In the genomic region with DNA sequence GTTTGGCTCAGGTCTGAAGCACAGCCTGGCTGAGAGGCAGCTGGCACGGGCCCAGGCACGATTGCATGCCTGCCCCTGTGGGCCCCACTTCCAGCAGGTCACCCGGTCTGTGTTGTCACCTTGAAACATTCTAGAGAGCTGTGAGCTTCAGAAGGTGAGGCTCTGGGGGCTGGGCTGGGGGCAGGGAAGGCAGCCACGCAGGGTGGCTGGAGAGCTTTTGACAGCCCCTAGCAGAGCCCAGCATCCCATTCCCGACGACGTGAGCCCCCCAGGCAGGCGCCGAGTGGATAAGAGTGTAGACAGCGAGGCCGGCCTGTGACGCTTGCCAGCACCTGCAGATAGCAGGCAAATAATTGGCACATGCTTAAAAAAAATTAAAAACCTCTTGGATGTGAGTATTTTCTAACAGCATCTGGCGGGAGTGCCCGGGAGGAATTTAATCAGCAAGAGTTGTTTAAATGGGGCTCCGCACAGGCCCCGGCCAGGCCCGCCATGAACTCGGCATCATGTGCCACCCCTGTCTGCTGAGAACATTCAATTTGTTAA, we compare ENCODE assay signal across 18 cellular contexts.
A peak's percentile ranks its signal among the peaks of the same experiment; 100 is the strongest.
DNase-seq lines count a peak whose midpoint lies in the region; ATAC-seq and TF ChIP-seq lines count a peak whose summit lies in the region.
"Had no signal": no experiment of that assay in that cellular context is flagged by ENCODE, and none has a peak within 500 bp of the region (broad histone marks: within the 10 kb centered on the region; RNA-seq: fewer than 3 reads in every experiment).

No MANE protein-coding gene starts in this region.

- TF ChIP-seq CTCF in IMR-90 (conservative IDR thresholded peaks at IDR 0.05; ENCODE audit: low read depth, low read length) (no peak), omental fat pad (IDR thresholded peaks at IDR 0.05) (no peak)

- in situ Hi-C loops in IMR-90 (cut with MboI; ENCODE audit: low sequenced_read_pairs), result no loop called here

- no peak overlapping the region for H2BK120ac ChIP-seq in IMR-90 (ENCODE audit: low read depth, low read length)

- DNase-seq in IMR-90, result no peak
- peak; percentile 80 for DNase-seq in NCI-H2171 (lab: John Stamatoyannopoulos, UW)
- peak; percentile 77 for DNase-seq in left cardiac atrium
- DNase-seq in omental fat pad (ENCODE audit: low spot score), result no peak
- no peak for DNase-seq in HT-29 (ENCODE audit: low spot score)
- DNase-seq in posterior vena cava (ENCODE audit: low spot score), result no peak
- DNase-seq: activated CD4-positive, alpha-beta T cell treated with anti-CD3 and anti-CD28 coated beads, Interleukin-2, amount 50 U/mL, for 4 hours; amniotic stem cell; CD8-positive, alpha-beta T cell; foreskin fibroblast; mucosa of descending colon; NCI-H774; SJCRH30; stimulated activated CD4-positive, alpha-beta T cell treated with anti-CD3 and anti-CD28 coated beads, Interleukin-4, amount 100 ng/mL, for 1 hour; T-helper 17 cell; WERI-Rb-1 had no signal

- H3K9me1 ChIP-seq in IMR-90 (ENCODE audit: insufficient read depth, low read length), result no peaks in the 10 kb centered on the region

- no peak overlapping the region for H3K4ac ChIP-seq in IMR-90 (ENCODE audit: low read depth, low read length)

- no peak overlapping the region for H3K23ac ChIP-seq in IMR-90 (ENCODE audit: low read depth, low read length)

- no peak overlapping the region for H3K27ac ChIP-seq in IMR-90 (ENCODE audit: insufficient read depth, low read length)
- H3K27ac ChIP-seq: SJCRH30, WERI-Rb-1 had no signal

- peak overlapping the region; percentile 26 for H2AK9ac ChIP-seq in IMR-90 (replicated peaks; ENCODE audit: low read depth, low read length, poor library complexity)

- no peaks in the 10 kb centered on the region for H3K9me3 ChIP-seq in IMR-90 (ENCODE audit: control insufficient read depth, insufficient read depth, low read length)
- H3K9me3 ChIP-seq: HAP-1, mucosa of descending colon had no signal

- no peak overlapping the region for H3K4me3 ChIP-seq in IMR-90 (ENCODE audit: insufficient read depth, low read depth, low read length)
- H3K4me3 ChIP-seq: HAP-1, mucosa of descending colon, SJCRH30 had no signal

- H4K91ac ChIP-seq in IMR-90 (ENCODE audit: insufficient read depth, low read depth, low read length), result no peak overlapping the region

- CTCF ChIA-PET in IMR-90 (lab: Yijun Ruan, JAX), result no interaction called here

- H4K5ac ChIP-seq in IMR-90 (ENCODE audit: low read depth, low read length), result no peak overlapping the region

- H3K18ac ChIP-seq in IMR-90 (ENCODE audit: low read depth, low read length), result no peak overlapping the region

- no peak overlapping the region for H3K14ac ChIP-seq in IMR-90 (replicated peaks; ENCODE audit: low read depth, low read length)

- BruUV-seq in IMR-90 (replicated peaks; lab: Mats Ljungman, UMichigan), result no TSS peak

- H4K8ac ChIP-seq in IMR-90 (ENCODE audit: low read depth in 2 of 2, low read length in 2 of 2), result no peak overlapping the region

- H2BK15ac ChIP-seq in IMR-90 (ENCODE audit: low read depth, low read length), result no peak overlapping the region

- dilution Hi-C loops in IMR-90 (cut with HindIII; ENCODE audit: low sequenced_read_pairs, unreplicated experiment), result no loop called here

- H3K27me3 ChIP-seq in IMR-90 (ENCODE audit: control insufficient read depth, insufficient read depth, low read length), result peaks cover 1% of the 10 kb centered on the region; the same call in 1 of the 2 replicates

- H4K20me1 ChIP-seq in IMR-90 (ENCODE audit: insufficient read depth, low read length), result no peaks in the 10 kb centered on the region

- H3K36me3 ChIP-seq in IMR-90 (ENCODE audit: control insufficient read depth, insufficient read depth, low read length), result no peaks in the 10 kb centered on the region
- H3K36me3 ChIP-seq: HAP-1, SJCRH30, WERI-Rb-1 had no signal

- POLR2A ChIA-PET in IMR-90 (lab: Charles Lee; ENCODE audit: unreplicated experiment), result no interaction called here

- peak overlapping the region; percentile 35 for H2AFZ ChIP-seq in IMR-90 (replicated peaks; ENCODE audit: low read length, poor library complexity)

- TF ChIP-seq RAD21 in IMR-90 (IDR thresholded peaks at IDR 0.05; ENCODE audit: low read length), result no peak

- ATAC-seq in IMR-90 (ENCODE audit: low read depth) (no peak), left cardiac atrium (peak; percentile 85 to 89), omental fat pad (ENCODE audit: low FRiP score) (peak; percentile 35), GM19463 (IDR thresholded peaks at IDR 0.05; ENCODE audit: unreplicated experiment) (no peak)
- ATAC-seq: CD8-positive, alpha-beta T cell; mucosa of descending colon; T-helper 17 cell had no signal

- TF ChIP-seq POLR2A in IMR-90 (IDR thresholded peaks at IDR 0.05; ENCODE audit: low read depth, low read length), result no peak

- H3K79me1 ChIP-seq in IMR-90 (ENCODE audit: low read depth in 1 of 2, low read length in 2 of 2), result no peaks in the 10 kb centered on the region

- no peak overlapping the region for H3K56ac ChIP-seq in IMR-90 (ENCODE audit: extremely low read depth, insufficient read depth, low read length)

- H3K4me1 ChIP-seq in IMR-90 (ENCODE audit: control insufficient read depth, insufficient read depth, low read length), result no peaks in the 10 kb centered on the region
- H3K4me1 ChIP-seq: HAP-1, SJCRH30 had no signal

- WGBS in IMR-90 (ENCODE audit: extremely low coverage in 2 of 2, insufficient read length in 1 of 2), 2 experiments, result 9% methylated on average over 7 of the region's 18 CpGs; no CpG with 5 or more reads in 1 of the 2 experiments

- H2BK20ac ChIP-seq in IMR-90 (ENCODE audit: low read depth, low read length), result no peak overlapping the region

- no peak overlapping the region for H2BK5ac ChIP-seq in IMR-90 (ENCODE audit: low read depth, low read length, poor library complexity, severe bottlenecking)

- no peak overlapping the region for H3K4me2 ChIP-seq in IMR-90 (ENCODE audit: low read depth, low read length)

- no peak overlapping the region for H3K9ac ChIP-seq in IMR-90 (ENCODE audit: low read depth, low read length)

- no peak overlapping the region for H2AK5ac ChIP-seq in IMR-90 (ENCODE audit: low read depth, low read length)

- intact Hi-C loops in IMR-90 (cut with micrococcal nuclease), result no loop called here
- intact Hi-C loops in left cardiac atrium (cut with DNase I), result loop anchor here in 1 of 2 donors (5.0 kb wide), 1 partner anchor 46 kb away; no protein-coding TSS in a partner anchor
- intact Hi-C loops in posterior vena cava (cut with DNase I), result no loop called here

TF ChIP-seq in IMR-90, 13 proteins besides CTCF, POLR2A, EP300 and RAD21:
- TF ChIP-seq BHLHE40 (IDR thresholded peaks at IDR 0.05; ENCODE audit: low read depth, low read length) (no peak), RCOR1 (IDR thresholded peaks at IDR 0.05; ENCODE audit: insufficient replicate concordance, low read length) (no peak), MAZ (IDR thresholded peaks at IDR 0.05; ENCODE audit: borderline replicate concordance, low read depth, low read length) (no peak), NFE2L2 (IDR thresholded peaks at IDR 0.05; ENCODE audit: low read depth, low read length) (no peak), CHD1 (IDR thresholded peaks at IDR 0.05; ENCODE audit: low read depth, low read length) (no peak), SMC3 (IDR thresholded peaks at IDR 0.05; ENCODE audit: low read depth, low read length) (no peak), MXI1 (IDR thresholded peaks at IDR 0.05; ENCODE audit: borderline replicate concordance, low read depth, low read length) (no peak), MAFK (IDR thresholded peaks at IDR 0.05; ENCODE audit: low read depth, low read length) (no peak), CEBPB (IDR thresholded peaks at IDR 0.05; ENCODE audit: low read depth, low read length) (no peak), FOS (IDR thresholded peaks at IDR 0.05; ENCODE audit: low read depth, low read length) (no peak), RFX5 (IDR thresholded peaks at IDR 0.05; ENCODE audit: low read depth, low read length) (no peak)
- TF ChIP-seq, protein P1, sequence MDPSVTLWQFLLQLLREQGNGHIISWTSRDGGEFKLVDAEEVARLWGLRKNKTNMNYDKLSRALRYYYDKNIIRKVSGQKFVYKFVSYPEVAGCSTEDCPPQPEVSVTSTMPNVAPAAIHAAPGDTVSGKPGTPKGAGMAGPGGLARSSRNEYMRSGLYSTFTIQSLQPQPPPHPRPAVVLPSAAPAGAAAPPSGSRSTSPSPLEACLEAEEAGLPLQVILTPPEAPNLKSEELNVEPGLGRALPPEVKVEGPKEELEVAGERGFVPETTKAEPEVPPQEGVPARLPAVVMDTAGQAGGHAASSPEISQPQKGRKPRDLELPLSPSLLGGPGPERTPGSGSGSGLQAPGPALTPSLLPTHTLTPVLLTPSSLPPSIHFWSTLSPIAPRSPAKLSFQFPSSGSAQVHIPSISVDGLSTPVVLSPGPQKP (IDR thresholded peaks at IDR 0.05; ENCODE audit: borderline replicate concordance, low read depth, low read length), result no peak
- TF ChIP-seq, protein P2, sequence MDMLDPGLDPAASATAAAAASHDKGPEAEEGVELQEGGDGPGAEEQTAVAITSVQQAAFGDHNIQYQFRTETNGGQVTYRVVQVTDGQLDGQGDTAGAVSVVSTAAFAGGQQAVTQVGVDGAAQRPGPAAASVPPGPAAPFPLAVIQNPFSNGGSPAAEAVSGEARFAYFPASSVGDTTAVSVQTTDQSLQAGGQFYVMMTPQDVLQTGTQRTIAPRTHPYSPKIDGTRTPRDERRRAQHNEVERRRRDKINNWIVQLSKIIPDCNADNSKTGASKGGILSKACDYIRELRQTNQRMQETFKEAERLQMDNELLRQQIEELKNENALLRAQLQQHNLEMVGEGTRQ (IDR thresholded peaks at IDR 0.05; ENCODE audit: low read depth, low read length), result no peak

Comparison
In these comparisons a context has a peak if more than half of its experiments do, and no peak if none do; other contexts are left out.
1. ATAC-seq: peak in left cardiac atrium (2 of 2) and omental fat pad (single experiment); none in IMR-90 (single experiment) and GM19463 (single experiment).
2. DNase-seq: peak in NCI-H2171 (single experiment) and left cardiac atrium (single experiment); none in IMR-90 (single experiment), omental fat pad (single experiment), HT-29 (single experiment) and posterior vena cava (single experiment).